1 cellular context compared by ENCODE assay signal in the genomic region with DNA sequence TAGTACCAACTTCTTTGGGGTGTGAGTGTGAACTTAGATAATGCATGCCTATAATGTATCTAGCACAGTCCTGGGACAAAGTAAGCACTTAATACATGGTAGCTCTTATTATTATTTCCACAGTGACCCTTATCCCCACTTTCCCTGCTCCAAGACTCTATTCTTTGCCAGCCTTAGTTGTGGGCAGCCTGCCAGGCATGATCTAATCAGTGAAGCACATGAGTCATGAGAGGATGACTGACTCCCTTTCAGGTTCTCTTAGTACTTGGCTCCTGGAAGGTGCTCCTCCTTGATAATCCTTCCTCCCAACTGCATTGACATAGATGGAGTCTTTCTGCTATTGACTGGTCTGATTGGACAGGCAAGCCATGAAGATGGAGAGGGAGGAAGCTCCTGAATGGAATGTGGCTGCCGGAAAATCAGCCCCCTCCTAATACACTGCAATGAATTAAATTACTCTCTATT.
TF ChIP-seq lines count a peak whose summit lies in the region.

No MANE protein-coding gene starts in this region.

TF ChIP-seq in K562, 482 proteins besides CTCF, POLR2A, EP300 and RAD21 (continued from another document and continues in another):
- TF ChIP-seq, protein P1, sequence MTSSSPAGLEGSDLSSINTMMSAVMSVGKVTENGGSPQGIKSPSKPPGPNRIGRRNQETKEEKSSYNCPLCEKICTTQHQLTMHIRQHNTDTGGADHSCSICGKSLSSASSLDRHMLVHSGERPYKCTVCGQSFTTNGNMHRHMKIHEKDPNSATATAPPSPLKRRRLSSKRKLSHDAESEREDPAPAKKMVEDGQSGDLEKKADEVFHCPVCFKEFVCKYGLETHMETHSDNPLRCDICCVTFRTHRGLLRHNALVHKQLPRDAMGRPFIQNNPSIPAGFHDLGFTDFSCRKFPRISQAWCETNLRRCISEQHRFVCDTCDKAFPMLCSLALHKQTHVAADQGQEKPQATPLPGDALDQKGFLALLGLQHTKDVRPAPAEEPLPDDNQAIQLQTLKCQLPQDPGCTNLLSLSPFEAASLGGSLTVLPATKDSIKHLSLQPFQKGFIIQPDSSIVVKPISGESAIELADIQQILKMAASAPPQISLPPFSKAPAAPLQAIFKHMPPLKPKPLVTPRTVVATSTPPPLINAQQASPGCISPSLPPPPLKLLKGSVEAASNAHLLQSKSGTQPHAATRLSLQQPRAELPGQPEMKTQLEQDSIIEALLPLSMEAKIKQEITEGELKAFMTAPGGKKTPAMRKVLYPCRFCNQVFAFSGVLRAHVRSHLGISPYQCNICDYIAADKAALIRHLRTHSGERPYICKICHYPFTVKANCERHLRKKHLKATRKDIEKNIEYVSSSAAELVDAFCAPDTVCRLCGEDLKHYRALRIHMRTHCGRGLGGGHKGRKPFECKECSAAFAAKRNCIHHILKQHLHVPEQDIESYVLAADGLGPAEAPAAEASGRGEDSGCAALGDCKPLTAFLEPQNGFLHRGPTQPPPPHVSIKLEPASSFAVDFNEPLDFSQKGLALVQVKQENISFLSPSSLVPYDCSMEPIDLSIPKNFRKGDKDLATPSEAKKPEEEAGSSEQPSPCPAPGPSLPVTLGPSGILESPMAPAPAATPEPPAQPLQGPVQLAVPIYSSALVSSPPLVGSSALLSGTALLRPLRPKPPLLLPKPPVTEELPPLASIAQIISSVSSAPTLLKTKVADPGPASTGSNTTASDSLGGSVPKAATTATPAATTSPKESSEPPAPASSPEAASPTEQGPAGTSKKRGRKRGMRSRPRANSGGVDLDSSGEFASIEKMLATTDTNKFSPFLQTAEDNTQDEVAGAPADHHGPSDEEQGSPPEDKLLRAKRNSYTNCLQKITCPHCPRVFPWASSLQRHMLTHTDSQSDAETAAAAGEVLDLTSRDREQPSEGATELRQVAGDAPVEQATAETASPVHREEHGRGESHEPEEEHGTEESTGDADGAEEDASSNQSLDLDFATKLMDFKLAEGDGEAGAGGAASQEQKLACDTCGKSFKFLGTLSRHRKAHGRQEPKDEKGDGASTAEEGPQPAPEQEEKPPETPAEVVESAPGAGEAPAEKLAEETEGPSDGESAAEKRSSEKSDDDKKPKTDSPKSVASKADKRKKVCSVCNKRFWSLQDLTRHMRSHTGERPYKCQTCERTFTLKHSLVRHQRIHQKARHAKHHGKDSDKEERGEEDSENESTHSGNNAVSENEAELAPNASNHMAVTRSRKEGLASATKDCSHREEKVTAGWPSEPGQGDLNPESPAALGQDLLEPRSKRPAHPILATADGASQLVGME (CRISPR knock-in tag; IDR thresholded peaks at IDR 0.05), result 0 out of 2 replicates have a peak, but pooled peaks have one; percentile 32
- TF ChIP-seq DPF2 (IDR thresholded peaks at IDR 0.05) (peak; percentile 54), JUNB (CRISPR knock-in tag; conservative IDR thresholded peaks at IDR 0.05) (0 out of 2 replicates have a peak, but pooled peaks have one; percentile 35), SPI1 (IDR thresholded peaks at IDR 0.05; ENCODE audit: borderline replicate concordance, low read depth, low read length) (no peak), PBX2 (CRISPR knock-in tag; IDR thresholded peaks at IDR 0.05; ENCODE audit: low read depth) (no peak), PBX2 (tag; conservative IDR thresholded peaks at IDR 0.05; ENCODE audit: low read depth) (no peak), SMARCA4 (IDR thresholded peaks at IDR 0.05) (peak; percentile 54; the same call in 1 of the 2 replicates), CTBP1 (IDR thresholded peaks at IDR 0.05; ENCODE audit: borderline replicate concordance) (peak; percentile 81), PHB (CRISPR knock-in tag; IDR thresholded peaks at IDR 0.05) (no peak), KAT7 (CRISPR knock-in tag; IDR thresholded peaks at IDR 0.05; ENCODE audit: borderline replicate concordance) (no peak), MCM2 (IDR thresholded peaks at IDR 0.05; ENCODE audit: low read depth) (no peak), MED1 (CRISPR knock-in tag; IDR thresholded peaks at IDR 0.05; ENCODE audit: borderline replicate concordance) (no peak), ZNF280B (CRISPR knock-in tag; IDR thresholded peaks at IDR 0.05) (no peak), JUN (IDR thresholded peaks at IDR 0.05; ENCODE audit: borderline replicate concordance, low read depth, low read length) (peak; percentile 89), JUN (CRISPR knock-in tag; IDR thresholded peaks at IDR 0.05; ENCODE audit: borderline replicate concordance) (no peak), HOXB6 (CRISPR knock-in tag; IDR thresholded peaks at IDR 0.05; ENCODE audit: borderline replicate concordance) (no peak), NR2C2 (CRISPR knock-in tag; IDR thresholded peaks at IDR 0.05) (no peak), NR2C2 (tag; IDR thresholded peaks at IDR 0.05) (no peak), NFE2 (IDR thresholded peaks at IDR 0.05; ENCODE audit: low read depth) (peak; percentile 18; the same call in 1 of the 2 replicates), FOXM1 (IDR thresholded peaks at IDR 0.05; ENCODE audit: low read depth) (no peak), FOXM1 (CRISPR knock-in tag; IDR thresholded peaks at IDR 0.05; ENCODE audit: low read depth) (no peak), TAL1 (IDR thresholded peaks at IDR 0.05) (peak; percentile 52), ADNP (tag; IDR thresholded peaks at IDR 0.05) (no peak), ETV1 (tag; conservative IDR thresholded peaks at IDR 0.05; ENCODE audit: low read depth) (no peak), ZNF584 (CRISPR knock-in tag; IDR thresholded peaks at IDR 0.05; ENCODE audit: low read depth) (0 out of 2 replicates have a peak, but pooled peaks have one; percentile 41), TCF7 (IDR thresholded peaks at IDR 0.05; ENCODE audit: borderline replicate concordance) (no peak), CGGBP1 (CRISPR knock-in tag; IDR thresholded peaks at IDR 0.05) (no peak), NFIC (IDR thresholded peaks at IDR 0.05) (peak; percentile 86), FOXO4 (CRISPR knock-in tag; IDR thresholded peaks at IDR 0.05) (no peak), SMAD2 (IDR thresholded peaks at IDR 0.05; ENCODE audit: low read depth, low read length) (no peak), ERF (CRISPR knock-in tag; IDR thresholded peaks at IDR 0.05) (no peak), SOX6 (IDR thresholded peaks at IDR 0.05) (no peak), TRIM24 (IDR thresholded peaks at IDR 0.05) (no peak), DNMT1 (IDR thresholded peaks at IDR 0.05) (no peak)
- TF ChIP-seq, protein P2, sequence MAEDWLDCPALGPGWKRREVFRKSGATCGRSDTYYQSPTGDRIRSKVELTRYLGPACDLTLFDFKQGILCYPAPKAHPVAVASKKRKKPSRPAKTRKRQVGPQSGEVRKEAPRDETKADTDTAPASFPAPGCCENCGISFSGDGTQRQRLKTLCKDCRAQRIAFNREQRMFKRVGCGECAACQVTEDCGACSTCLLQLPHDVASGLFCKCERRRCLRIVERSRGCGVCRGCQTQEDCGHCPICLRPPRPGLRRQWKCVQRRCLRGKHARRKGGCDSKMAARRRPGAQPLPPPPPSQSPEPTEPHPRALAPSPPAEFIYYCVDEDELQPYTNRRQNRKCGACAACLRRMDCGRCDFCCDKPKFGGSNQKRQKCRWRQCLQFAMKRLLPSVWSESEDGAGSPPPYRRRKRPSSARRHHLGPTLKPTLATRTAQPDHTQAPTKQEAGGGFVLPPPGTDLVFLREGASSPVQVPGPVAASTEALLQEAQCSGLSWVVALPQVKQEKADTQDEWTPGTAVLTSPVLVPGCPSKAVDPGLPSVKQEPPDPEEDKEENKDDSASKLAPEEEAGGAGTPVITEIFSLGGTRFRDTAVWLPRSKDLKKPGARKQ (CRISPR knock-in tag; IDR thresholded peaks at IDR 0.05), result no peak
- TF ChIP-seq, protein P3, sequence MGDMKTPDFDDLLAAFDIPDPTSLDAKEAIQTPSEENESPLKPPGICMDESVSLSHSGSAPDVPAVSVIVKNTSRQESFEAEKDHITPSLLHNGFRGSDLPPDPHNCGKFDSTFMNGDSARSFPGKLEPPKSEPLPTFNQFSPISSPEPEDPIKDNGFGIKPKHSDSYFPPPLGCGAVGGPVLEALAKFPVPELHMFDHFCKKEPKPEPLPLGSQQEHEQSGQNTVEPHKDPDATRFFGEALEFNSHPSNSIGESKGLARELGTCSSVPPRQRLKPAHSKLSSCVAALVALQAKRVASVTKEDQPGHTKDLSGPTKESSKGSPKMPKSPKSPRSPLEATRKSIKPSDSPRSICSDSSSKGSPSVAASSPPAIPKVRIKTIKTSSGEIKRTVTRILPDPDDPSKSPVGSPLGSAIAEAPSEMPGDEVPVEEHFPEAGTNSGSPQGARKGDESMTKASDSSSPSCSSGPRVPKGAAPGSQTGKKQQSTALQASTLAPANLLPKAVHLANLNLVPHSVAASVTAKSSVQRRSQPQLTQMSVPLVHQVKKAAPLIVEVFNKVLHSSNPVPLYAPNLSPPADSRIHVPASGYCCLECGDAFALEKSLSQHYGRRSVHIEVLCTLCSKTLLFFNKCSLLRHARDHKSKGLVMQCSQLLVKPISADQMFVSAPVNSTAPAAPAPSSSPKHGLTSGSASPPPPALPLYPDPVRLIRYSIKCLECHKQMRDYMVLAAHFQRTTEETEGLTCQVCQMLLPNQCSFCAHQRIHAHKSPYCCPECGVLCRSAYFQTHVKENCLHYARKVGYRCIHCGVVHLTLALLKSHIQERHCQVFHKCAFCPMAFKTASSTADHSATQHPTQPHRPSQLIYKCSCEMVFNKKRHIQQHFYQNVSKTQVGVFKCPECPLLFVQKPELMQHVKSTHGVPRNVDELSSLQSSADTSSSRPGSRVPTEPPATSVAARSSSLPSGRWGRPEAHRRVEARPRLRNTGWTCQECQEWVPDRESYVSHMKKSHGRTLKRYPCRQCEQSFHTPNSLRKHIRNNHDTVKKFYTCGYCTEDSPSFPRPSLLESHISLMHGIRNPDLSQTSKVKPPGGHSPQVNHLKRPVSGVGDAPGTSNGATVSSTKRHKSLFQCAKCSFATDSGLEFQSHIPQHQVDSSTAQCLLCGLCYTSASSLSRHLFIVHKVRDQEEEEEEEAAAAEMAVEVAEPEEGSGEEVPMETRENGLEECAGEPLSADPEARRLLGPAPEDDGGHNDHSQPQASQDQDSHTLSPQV (IDR thresholded peaks at IDR 0.05), result no peak
- TF ChIP-seq, protein P4, sequence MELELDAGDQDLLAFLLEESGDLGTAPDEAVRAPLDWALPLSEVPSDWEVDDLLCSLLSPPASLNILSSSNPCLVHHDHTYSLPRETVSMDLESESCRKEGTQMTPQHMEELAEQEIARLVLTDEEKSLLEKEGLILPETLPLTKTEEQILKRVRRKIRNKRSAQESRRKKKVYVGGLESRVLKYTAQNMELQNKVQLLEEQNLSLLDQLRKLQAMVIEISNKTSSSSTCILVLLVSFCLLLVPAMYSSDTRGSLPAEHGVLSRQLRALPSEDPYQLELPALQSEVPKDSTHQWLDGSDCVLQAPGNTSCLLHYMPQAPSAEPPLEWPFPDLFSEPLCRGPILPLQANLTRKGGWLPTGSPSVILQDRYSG (tag; conservative IDR thresholded peaks at IDR 0.05; ENCODE audit: low read depth), result no peak
- TF ChIP-seq, protein P5, sequence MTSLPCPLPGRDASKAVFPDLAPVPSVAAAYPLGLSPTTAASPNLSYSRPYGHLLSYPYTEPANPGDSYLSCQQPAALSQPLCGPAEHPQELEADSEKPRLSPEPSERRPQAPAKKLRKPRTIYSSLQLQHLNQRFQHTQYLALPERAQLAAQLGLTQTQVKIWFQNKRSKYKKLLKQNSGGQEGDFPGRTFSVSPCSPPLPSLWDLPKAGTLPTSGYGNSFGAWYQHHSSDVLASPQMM (CRISPR knock-in tag; IDR thresholded peaks at IDR 0.05), result no peak
- TF ChIP-seq, protein P6, sequence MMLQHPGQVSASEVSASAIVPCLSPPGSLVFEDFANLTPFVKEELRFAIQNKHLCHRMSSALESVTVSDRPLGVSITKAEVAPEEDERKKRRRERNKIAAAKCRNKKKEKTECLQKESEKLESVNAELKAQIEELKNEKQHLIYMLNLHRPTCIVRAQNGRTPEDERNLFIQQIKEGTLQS (IDR thresholded peaks at IDR 0.05), result peak; percentile 85
- TF ChIP-seq, protein P6 (CRISPR knock-in tag; conservative IDR thresholded peaks at IDR 0.05), result no peak
